ENCODE assay signal across 1 cellular context in genomic region chr6:139375239-139376053, GRCh38.
A peak's percentile ranks its signal among the peaks of the same experiment; 100 is the strongest.
TF ChIP-seq lines count a peak whose summit lies in the region.

No MANE protein-coding gene starts in this region.

TF ChIP-seq in HepG2, 621 proteins besides CTCF, POLR2A, EP300 and RAD21 (continued from another document and continues in another):
- peak; percentile 10 for TF ChIP-seq HNF1B (CRISPR knock-in tag; IDR thresholded peaks at IDR 0.05)
- 0 out of 2 replicates have a peak, but pooled peaks have one; percentile 61 for TF ChIP-seq ZSCAN30 (CRISPR knock-in tag; IDR thresholded peaks at IDR 0.05)
- TF ChIP-seq, protein P1, sequence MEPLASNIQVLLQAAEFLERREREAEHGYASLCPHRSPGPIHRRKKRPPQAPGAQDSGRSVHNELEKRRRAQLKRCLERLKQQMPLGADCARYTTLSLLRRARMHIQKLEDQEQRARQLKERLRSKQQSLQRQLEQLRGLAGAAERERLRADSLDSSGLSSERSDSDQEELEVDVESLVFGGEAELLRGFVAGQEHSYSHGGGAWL (CRISPR knock-in tag; IDR thresholded peaks at IDR 0.05), result peak; percentile 72
- peak; percentile 63; the same call in 1 of the 2 replicates for TF ChIP-seq MIER2 (CRISPR knock-in tag; IDR thresholded peaks at IDR 0.05)
- TF ChIP-seq TBX3 (IDR thresholded peaks at IDR 0.05; ENCODE audit: borderline replicate concordance), result no peak; the same call in 1 of the 2 replicates
- TF ChIP-seq HNRNPLL (IDR thresholded peaks at IDR 0.05; ENCODE audit: low read depth, low read length, poor library complexity, severe bottlenecking), result peak; percentile 81
- peak; percentile 46; the same call in 1 of the 2 replicates for TF ChIP-seq RELA (CRISPR knock-in tag; IDR thresholded peaks at IDR 0.05)
- TF ChIP-seq, protein P2, sequence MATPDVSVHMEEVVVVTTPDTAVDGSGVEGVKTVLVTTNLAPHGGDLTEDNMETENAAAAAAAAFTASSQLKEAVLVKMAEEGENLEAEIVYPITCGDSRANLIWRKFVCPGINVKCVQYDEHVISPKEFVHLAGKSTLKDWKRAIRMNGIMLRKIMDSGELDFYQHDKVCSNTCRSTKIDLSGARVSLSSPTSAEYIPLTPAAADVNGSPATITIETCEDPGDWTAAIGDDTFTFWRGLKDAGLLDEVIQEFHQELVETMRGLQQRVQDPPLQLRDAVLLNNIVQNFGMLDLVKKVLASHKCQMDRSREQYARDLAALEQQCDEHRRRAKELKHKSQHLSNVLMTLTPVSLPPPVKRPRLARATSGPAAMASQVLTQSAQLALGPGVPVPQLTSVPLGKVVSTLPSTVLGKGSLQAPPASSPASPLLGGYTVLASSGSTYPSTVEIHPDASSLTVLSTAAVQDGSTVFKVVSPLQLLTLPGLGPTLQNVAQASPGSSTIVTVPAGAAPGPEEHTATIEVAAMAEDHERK (CRISPR knock-in tag; IDR thresholded peaks at IDR 0.05; ENCODE audit: low read depth), result peak; percentile 37; the same call in 1 of the 2 replicates
- peak; percentile 85; the same call in 1 of the 2 replicates for TF ChIP-seq ZNF879 (CRISPR knock-in tag; IDR thresholded peaks at IDR 0.05)
- TF ChIP-seq HOMEZ (CRISPR knock-in tag; IDR thresholded peaks at IDR 0.05; ENCODE audit: low read depth), result peak; percentile 96
- TF ChIP-seq ZNF414 (CRISPR knock-in tag; IDR thresholded peaks at IDR 0.05), result peak; percentile 81; the same call in 1 of the 2 replicates
- peak; percentile 69; the same call in 1 of the 2 replicates for TF ChIP-seq KDM1A (CRISPR knock-in tag; IDR thresholded peaks at IDR 0.05)
- TF ChIP-seq ZSCAN9 (CRISPR knock-in tag; IDR thresholded peaks at IDR 0.05; ENCODE audit: borderline replicate concordance), result peak; percentile 87; the same call in 1 of the 2 replicates
- peak; percentile 92 for TF ChIP-seq ZNF431 (CRISPR knock-in tag; IDR thresholded peaks at IDR 0.05; ENCODE audit: borderline replicate concordance, low read depth)
- peak; percentile 61; the same call in 1 of the 2 replicates for TF ChIP-seq CCDC6 (CRISPR knock-in tag; IDR thresholded peaks at IDR 0.05)
- peak; percentile 83 for TF ChIP-seq ZNF747 (CRISPR knock-in tag; IDR thresholded peaks at IDR 0.05; ENCODE audit: borderline replicate concordance)
- 0 out of 2 replicates have a peak, but pooled peaks have one; percentile 62 for TF ChIP-seq ZSCAN20 (CRISPR knock-in tag; IDR thresholded peaks at IDR 0.05; ENCODE audit: borderline replicate concordance)
- TF ChIP-seq SMARCC2 (IDR thresholded peaks at IDR 0.05), result no peak
- TF ChIP-seq, protein P3, sequence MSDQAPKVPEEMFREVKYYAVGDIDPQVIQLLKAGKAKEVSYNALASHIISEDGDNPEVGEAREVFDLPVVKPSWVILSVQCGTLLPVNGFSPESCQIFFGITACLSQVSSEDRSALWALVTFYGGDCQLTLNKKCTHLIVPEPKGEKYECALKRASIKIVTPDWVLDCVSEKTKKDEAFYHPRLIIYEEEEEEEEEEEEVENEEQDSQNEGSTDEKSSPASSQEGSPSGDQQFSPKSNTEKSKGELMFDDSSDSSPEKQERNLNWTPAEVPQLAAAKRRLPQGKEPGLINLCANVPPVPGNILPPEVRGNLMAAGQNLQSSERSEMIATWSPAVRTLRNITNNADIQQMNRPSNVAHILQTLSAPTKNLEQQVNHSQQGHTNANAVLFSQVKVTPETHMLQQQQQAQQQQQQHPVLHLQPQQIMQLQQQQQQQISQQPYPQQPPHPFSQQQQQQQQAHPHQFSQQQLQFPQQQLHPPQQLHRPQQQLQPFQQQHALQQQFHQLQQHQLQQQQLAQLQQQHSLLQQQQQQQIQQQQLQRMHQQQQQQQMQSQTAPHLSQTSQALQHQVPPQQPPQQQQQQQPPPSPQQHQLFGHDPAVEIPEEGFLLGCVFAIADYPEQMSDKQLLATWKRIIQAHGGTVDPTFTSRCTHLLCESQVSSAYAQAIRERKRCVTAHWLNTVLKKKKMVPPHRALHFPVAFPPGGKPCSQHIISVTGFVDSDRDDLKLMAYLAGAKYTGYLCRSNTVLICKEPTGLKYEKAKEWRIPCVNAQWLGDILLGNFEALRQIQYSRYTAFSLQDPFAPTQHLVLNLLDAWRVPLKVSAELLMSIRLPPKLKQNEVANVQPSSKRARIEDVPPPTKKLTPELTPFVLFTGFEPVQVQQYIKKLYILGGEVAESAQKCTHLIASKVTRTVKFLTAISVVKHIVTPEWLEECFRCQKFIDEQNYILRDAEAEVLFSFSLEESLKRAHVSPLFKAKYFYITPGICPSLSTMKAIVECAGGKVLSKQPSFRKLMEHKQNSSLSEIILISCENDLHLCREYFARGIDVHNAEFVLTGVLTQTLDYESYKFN (CRISPR knock-in tag; conservative IDR thresholded peaks at IDR 0.05), result peak; percentile 85
- TF ChIP-seq ZNF615 (CRISPR knock-in tag; IDR thresholded peaks at IDR 0.05; ENCODE audit: borderline replicate concordance), result peak; percentile 87; the same call in 1 of the 2 replicates
- TF ChIP-seq, protein P4, sequence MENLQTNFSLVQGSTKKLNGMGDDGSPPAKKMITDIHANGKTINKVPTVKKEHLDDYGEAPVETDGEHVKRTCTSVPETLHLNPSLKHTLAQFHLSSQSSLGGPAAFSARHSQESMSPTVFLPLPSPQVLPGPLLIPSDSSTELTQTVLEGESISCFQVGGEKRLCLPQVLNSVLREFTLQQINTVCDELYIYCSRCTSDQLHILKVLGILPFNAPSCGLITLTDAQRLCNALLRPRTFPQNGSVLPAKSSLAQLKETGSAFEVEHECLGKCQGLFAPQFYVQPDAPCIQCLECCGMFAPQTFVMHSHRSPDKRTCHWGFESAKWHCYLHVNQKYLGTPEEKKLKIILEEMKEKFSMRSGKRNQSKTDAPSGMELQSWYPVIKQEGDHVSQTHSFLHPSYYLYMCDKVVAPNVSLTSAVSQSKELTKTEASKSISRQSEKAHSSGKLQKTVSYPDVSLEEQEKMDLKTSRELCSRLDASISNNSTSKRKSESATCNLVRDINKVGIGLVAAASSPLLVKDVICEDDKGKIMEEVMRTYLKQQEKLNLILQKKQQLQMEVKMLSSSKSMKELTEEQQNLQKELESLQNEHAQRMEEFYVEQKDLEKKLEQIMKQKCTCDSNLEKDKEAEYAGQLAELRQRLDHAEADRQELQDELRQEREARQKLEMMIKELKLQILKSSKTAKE (CRISPR knock-in tag; IDR thresholded peaks at IDR 0.05; ENCODE audit: borderline replicate concordance), result no peak; the same call in 1 of the 2 replicates
- TF ChIP-seq, protein P5, sequence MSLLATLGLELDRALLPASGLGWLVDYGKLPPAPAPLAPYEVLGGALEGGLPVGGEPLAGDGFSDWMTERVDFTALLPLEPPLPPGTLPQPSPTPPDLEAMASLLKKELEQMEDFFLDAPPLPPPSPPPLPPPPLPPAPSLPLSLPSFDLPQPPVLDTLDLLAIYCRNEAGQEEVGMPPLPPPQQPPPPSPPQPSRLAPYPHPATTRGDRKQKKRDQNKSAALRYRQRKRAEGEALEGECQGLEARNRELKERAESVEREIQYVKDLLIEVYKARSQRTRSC (CRISPR knock-in tag; IDR thresholded peaks at IDR 0.05; ENCODE audit: low read depth), result peak; percentile 58
- TF ChIP-seq GABPB1 (CRISPR knock-in tag; IDR thresholded peaks at IDR 0.05), result peak; percentile 73
- peak; percentile 54; the same call in 1 of the 2 replicates for TF ChIP-seq SRF (IDR thresholded peaks at IDR 0.05; ENCODE audit: low read depth, low read length)
- TF ChIP-seq ZNF530 (CRISPR knock-in tag; IDR thresholded peaks at IDR 0.05; ENCODE audit: low read depth), result 0 out of 2 replicates have a peak, but pooled peaks have one; percentile 41
- TF ChIP-seq ZNF362 (CRISPR knock-in tag; IDR thresholded peaks at IDR 0.05; ENCODE audit: borderline replicate concordance), result peak; percentile 57; the same call in 1 of the 2 replicates
- TF ChIP-seq ZNF501 (CRISPR knock-in tag; IDR thresholded peaks at IDR 0.05), result 0 out of 2 replicates have a peak, but pooled peaks have one; percentile 57
- TF ChIP-seq ZNF503 (CRISPR knock-in tag; IDR thresholded peaks at IDR 0.05), result 0 out of 2 replicates have a peak, but pooled peaks have one; percentile 52
- TF ChIP-seq ESRRA (CRISPR knock-in tag; IDR thresholded peaks at IDR 0.05; ENCODE audit: low read depth), result peak; percentile 78
- 0 out of 2 replicates have a peak, but pooled peaks have one; percentile 19 for TF ChIP-seq U2AF2 (IDR thresholded peaks at IDR 0.05; ENCODE audit: low read depth, low read length)
- peak; percentile 86; the same call in 1 of the 2 replicates for TF ChIP-seq SIN3A (IDR thresholded peaks at IDR 0.05; ENCODE audit: borderline replicate concordance, low read depth, low read length)
- peak; percentile 79 for TF ChIP-seq ISL2 (CRISPR knock-in tag; IDR thresholded peaks at IDR 0.05)
- TF ChIP-seq POLR2AphosphoS5 (IDR thresholded peaks at IDR 0.05; ENCODE audit: low read depth, low read length), result peak; percentile 76
- TF ChIP-seq NONO (IDR thresholded peaks at IDR 0.05), result no peak
- TF ChIP-seq NONO (CRISPR knock-in tag; conservative IDR thresholded peaks at IDR 0.05), result peak; percentile 86
- TF ChIP-seq ZNF253 (CRISPR knock-in tag; IDR thresholded peaks at IDR 0.05; ENCODE audit: borderline replicate concordance), result no peak
- peak; percentile 69; the same call in 1 of the 2 replicates for TF ChIP-seq HMGXB3 (CRISPR knock-in tag; IDR thresholded peaks at IDR 0.05; ENCODE audit: borderline replicate concordance)
